ENCODE assay signal across 23 cellular contexts in the genomic region with DNA sequence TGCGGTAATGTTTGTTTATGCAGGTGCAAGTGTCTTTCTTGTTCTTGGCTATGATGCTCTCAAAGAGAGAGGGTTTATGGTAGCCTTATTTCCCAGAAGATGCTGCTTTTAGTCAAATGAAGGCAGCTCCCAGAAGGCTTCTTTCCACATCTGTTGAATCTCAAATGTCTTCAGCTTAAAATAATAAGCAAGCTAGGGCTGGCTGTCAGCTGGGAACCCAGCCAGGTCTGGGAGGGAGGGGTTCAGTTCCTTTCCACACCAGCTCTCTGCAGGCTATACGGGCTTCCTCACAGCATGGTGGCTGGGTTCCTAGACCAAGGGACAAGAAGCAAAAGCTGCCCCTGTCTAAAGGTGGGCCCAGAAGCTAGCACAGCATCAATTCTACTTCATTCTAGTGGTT. TPM values are rescaled to one million over a fixed set of nuclear protein-coding genes. Genes with fewer than 3 reads are reported as not detected.
DNase-seq lines count a peak whose midpoint lies in the region; ATAC-seq and TF ChIP-seq lines count a peak whose summit lies in the region.
"Had no signal": no experiment of that assay in that cellular context is flagged by ENCODE, and none has a peak within 500 bp of the region (broad histone marks: within the 10 kb centered on the region; RNA-seq: fewer than 3 reads in every experiment).

No MANE protein-coding gene starts in this region.

- H3K4me3 ChIP-seq in trophoblast cell (ENCODE audit: low read depth, low read length) (no peak overlapping the region), lower lobe of right lung (no peak overlapping the region)
- H3K4me3 ChIP-seq: gastrocnemius medialis, pancreas, testis had no signal

- H3K9me3 ChIP-seq in trophoblast cell (ENCODE audit: insufficient read depth, low read depth, low read length): peaks cover 8% of the 10 kb centered on the region
- H3K9me3 ChIP-seq in lower lobe of right lung: peaks cover 38% of the 10 kb centered on the region
- H3K9me3 ChIP-seq: gastrocnemius medialis, pancreas, testis had no signal

- no peak overlapping the region for H4K8ac ChIP-seq in trophoblast cell (ENCODE audit: low read depth, low read length)

- H4K91ac ChIP-seq in trophoblast cell (ENCODE audit: low read depth, low read length): no peak overlapping the region

- H3K4me1 ChIP-seq in trophoblast cell (ENCODE audit: control insufficient read depth in 1 of 2, insufficient read depth in 2 of 2, low read length in 2 of 2): peaks cover under 1 to 4% of the 10 kb centered on the region in 2 experiments
- H3K4me1 ChIP-seq in lower lobe of right lung: no peaks in the 10 kb centered on the region
- H3K4me1 ChIP-seq: gastrocnemius medialis had no signal

- H3K27ac ChIP-seq in trophoblast cell (ENCODE audit: low read depth, low read length): no peak overlapping the region
- H3K27ac ChIP-seq in lower lobe of right lung: no peak overlapping the region
- H3K27ac ChIP-seq: gastrocnemius medialis, pancreas had no signal

- no peak overlapping the region for H2BK120ac ChIP-seq in trophoblast cell (ENCODE audit: insufficient read depth, low read length, poor library complexity)

- no peak overlapping the region for H2BK5ac ChIP-seq in trophoblast cell (ENCODE audit: low read depth, low read length, poor library complexity)

- no peak for TF ChIP-seq CTCF in lower lobe of right lung (IDR thresholded peaks at IDR 0.05)

- DNase-seq in DMS 273 (lab: John Stamatoyannopoulos, UW; ENCODE audit: unreplicated experiment) (peak; percentile 90), H4 (ENCODE audit: low spot score) (peak; percentile 29), anterior cingulate cortex (lab: John Stamatoyannopoulos, UW) (peak in 32 of 58 donors; percentile 0 to 57 (median 8)), trophoblast cell (no peak), NCI-H146 (lab: John Stamatoyannopoulos, UW) (no peak), lower lobe of right lung (no peak)
- DNase-seq: activated CD4-positive, alpha-beta T cell treated with anti-CD3 and anti-CD28 coated beads for 36 hours; activated naive CD8-positive, alpha-beta T cell treated with anti-CD3 and anti-CD28 coated beads, Interleukin-2, amount 50 U/mL, for 24 hours; DMS79 treated with DMSO at 0.1 percent for 48 hours; effector CD4-positive, alpha-beta T cell; erythroblast; gastrocnemius medialis; GOT3; kidney glomerular epithelial cell; NCI-H1105; NCI-H2081 treated with DMSO at 0.1 percent for 48 hours; NCI-H510A treated with DMSO at 0.1 percent for 48 hours; pancreas; SHP77; T-cell; testis had no signal

- no peak overlapping the region for H2BK12ac ChIP-seq in trophoblast cell (ENCODE audit: low read length)

- H3K36me3 ChIP-seq in trophoblast cell (ENCODE audit: control insufficient read depth in 1 of 2, insufficient read depth in 2 of 2, low read length in 2 of 2) (no peaks in the 10 kb centered on the region), lower lobe of right lung (no peaks in the 10 kb centered on the region)
- H3K36me3 ChIP-seq: gastrocnemius medialis, pancreas had no signal

- intact Hi-C loops in lower lobe of right lung (cut with DNase I): no loop called here

- H2AK5ac ChIP-seq in trophoblast cell (ENCODE audit: low read length): no peak overlapping the region

- H3K79me1 ChIP-seq in trophoblast cell (ENCODE audit: low read length): no peaks in the 10 kb centered on the region

- no peak overlapping the region for H2AFZ ChIP-seq in trophoblast cell (ENCODE audit: insufficient read depth, low read length, poor library complexity)

- H3K23ac ChIP-seq in trophoblast cell (ENCODE audit: low read length): no peak overlapping the region

- no peaks in the 10 kb centered on the region for H3K27me3 ChIP-seq in trophoblast cell (ENCODE audit: insufficient read depth, low read length)
- H3K27me3 ChIP-seq in lower lobe of right lung (ENCODE audit: low read depth): no peaks in the 10 kb centered on the region
- H3K27me3 ChIP-seq: gastrocnemius medialis, pancreas, testis had no signal

- no peak overlapping the region for H3K4ac ChIP-seq in trophoblast cell (ENCODE audit: low read depth, low read length)

- 100% methylated on average over 1 of the region's 2 CpGs for WGBS in trophoblast cell (ENCODE audit: extremely low coverage, insufficient coverage, insufficient read length)

- H3K14ac ChIP-seq in trophoblast cell (ENCODE audit: low read length): no peak overlapping the region

- H4K12ac ChIP-seq in trophoblast cell (ENCODE audit: low read depth, low read length): no peak overlapping the region

- peak overlapping the region; percentile 30 for H3K9ac ChIP-seq in trophoblast cell (ENCODE audit: low read length)

- no peak overlapping the region for H3K18ac ChIP-seq in trophoblast cell (ENCODE audit: low read length)

- ATAC-seq in GM18861 (IDR thresholded peaks at IDR 0.05; ENCODE audit: unreplicated experiment) (no peak), lower lobe of right lung (no peak)
- ATAC-seq: activated CD4-positive, alpha-beta T cell treated with anti-CD3 and anti-CD28 coated beads for 36 hours; activated naive CD8-positive, alpha-beta T cell treated with anti-CD3 and anti-CD28 coated beads, Interleukin-2, amount 50 U/mL, for 24 hours; gastrocnemius medialis; natural killer cell treated with Interleukin-12 subunit alpha and Interleukin-12 subunit beta and Interleukin-15 and Interleukin-18, amount 100 ng/mL, for 72 hours; pancreas; T-cell had no signal

- no peaks in the 10 kb centered on the region for H3K79me2 ChIP-seq in trophoblast cell (ENCODE audit: control insufficient read depth, insufficient read depth, low read length, poor library complexity)

- no peak overlapping the region for H3K4me2 ChIP-seq in trophoblast cell (ENCODE audit: low read length)

RNA-seq across cellular contexts. Expression of a gene that starts 47.4 kb away (rescaled TPM):
- not detected in 2 replicates for total RNA-seq in H4 (2014; rRNA removed; shearing (Covaris generic))
- 18.2 and 18.7 TPM in 2 replicates for polyA plus RNA-seq in trophoblast cell (2013)
- 16.0 TPM for total RNA-seq in lower lobe of right lung

Comparison
In these comparisons a context has a peak if more than half of its experiments do, and no peak if none do; other contexts are left out.
1. DNase-seq: peak in DMS 273 (single experiment), H4 (single experiment) and anterior cingulate cortex (32 of 58); none in trophoblast cell (0 of 2), NCI-H146 (single experiment) and lower lobe of right lung (single experiment).
2. RNA of a gene that starts 47.4 kb away (total RNA-seq): 16.0 TPM in lower lobe of right lung (single experiment); not detected in H4; every median in the first group is over 10 times any median in the second.